In the genomic region with DNA sequence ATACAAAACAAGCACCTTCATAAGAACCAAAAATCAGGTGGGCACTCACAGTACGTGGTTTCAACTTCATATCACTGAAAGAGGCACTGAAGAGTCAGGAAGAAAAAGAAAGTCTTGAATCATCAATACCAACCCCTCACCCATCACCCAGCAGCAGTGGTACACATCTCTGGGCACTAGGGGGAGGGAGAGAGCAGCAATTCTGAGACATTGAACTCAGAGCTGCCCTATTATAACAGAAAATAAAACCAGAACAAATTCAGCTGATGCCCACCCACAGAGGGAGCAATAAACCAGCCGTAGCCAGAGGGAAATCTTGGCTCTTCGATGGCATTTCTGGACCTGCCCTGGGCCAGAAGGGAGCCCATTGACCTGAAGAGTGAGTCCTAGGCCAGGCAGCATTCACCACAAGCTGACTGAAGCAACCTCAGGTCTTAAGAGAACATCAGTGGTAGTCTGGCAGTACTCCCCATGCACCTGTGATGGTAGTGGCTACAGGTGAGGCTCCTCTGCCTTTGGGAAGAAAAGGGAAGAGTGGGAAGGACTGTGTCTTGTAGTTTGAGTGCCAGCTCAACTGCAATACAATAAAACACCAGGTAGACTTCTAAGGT, we compare ENCODE assay signal across 9 cellular contexts. TPM values are rescaled to one million over a fixed set of nuclear protein-coding genes. Genes with fewer than 3 reads are reported as not detected.
A peak's percentile ranks its signal among the peaks of the same experiment; 100 is the strongest.
DNase-seq lines count a peak whose midpoint lies in the region; ATAC-seq and TF ChIP-seq lines count a peak whose summit lies in the region.
"Had no signal": no experiment of that assay in that cellular context is flagged by ENCODE, and none has a peak within 500 bp of the region (broad histone marks: within the 10 kb centered on the region; RNA-seq: fewer than 3 reads in every experiment).

No MANE protein-coding gene starts in this region.

- POLR2A ChIA-PET in activated CD4-positive, alpha-beta memory T cell treated with anti-CD3 and anti-CD28 coated beads for 36 hours (lab: Charles Lee) = no interaction called here

- no peaks in the 10 kb centered on the region for H3K36me3 ChIP-seq in upper lobe of left lung

- H3K36me3 Mint-ChIP-seq in activated CD4-positive, alpha-beta memory T cell treated with anti-CD3 and anti-CD28 coated beads for 36 hours = peaks cover 9% of the 10 kb centered on the region

- no peak overlapping the region for H3K4me3 ChIP-seq in upper lobe of left lung

- TF ChIP-seq CTCF in upper lobe of left lung (IDR thresholded peaks at IDR 0.05) = peak in 5 of 6 experiments; percentile 11 to 31 (median 14)

- WGBS in upper lobe of left lung, 2 donors = 35 to 48% methylated on average over 3 of the region's 3 CpGs

- H3K4me1 Mint-ChIP-seq in activated CD4-positive, alpha-beta memory T cell treated with anti-CD3 and anti-CD28 coated beads for 36 hours (ENCODE audit: low read depth) = no peaks in the 10 kb centered on the region
- H3K4me1 Mint-ChIP-seq: nephron had no signal

- intact Hi-C loops in activated CD4-positive, alpha-beta memory T cell treated with anti-CD3 and anti-CD28 coated beads for 36 hours (cut with micrococcal nuclease) = loop anchor here (10.0 kb wide), 1 partner anchor 61 kb away; no protein-coding TSS in a partner anchor

- ATAC-seq in GM18508 (IDR thresholded peaks at IDR 0.05; ENCODE audit: insufficient read depth, unreplicated experiment) (peak; percentile 98), HG02840 (IDR thresholded peaks at IDR 0.05; ENCODE audit: low FRiP score, unreplicated experiment) (peak; percentile 93), upper lobe of left lung (ENCODE audit: low FRiP score in 2 of 2) (peak; percentile 55 to 72)

- no peak overlapping the region for H3K27ac ChIP-seq in upper lobe of left lung

- H3K9me3 Mint-ChIP-seq in activated CD4-positive, alpha-beta memory T cell treated with anti-CD3 and anti-CD28 coated beads for 36 hours = peaks cover 17% of the 10 kb centered on the region

- CTCF ChIA-PET in activated CD4-positive, alpha-beta memory T cell treated with anti-CD3 and anti-CD28 coated beads for 36 hours (lab: Charles Lee) = interaction anchor here (0.6 to 1.7 kb wide), 11 partner anchors 10 to 634 kb away, joined by 3 to 7 read pairs (median 4); no protein-coding TSS in a partner anchor

- DNase-seq in AG20443 (ENCODE audit: low spot score) (peak; percentile 65), MV-4-11 (lab: John Stamatoyannopoulos, UW) (peak; percentile 44), hepatic stellate cell (ENCODE audit: low spot score) (peak; percentile 34), upper lobe of left lung (no peak), DMS114 treated with DMSO at 0.1 percent for 48 hours (lab: John Stamatoyannopoulos, UW; ENCODE audit: unreplicated experiment) (no peak)
- DNase-seq in activated CD4-positive, alpha-beta memory T cell treated with anti-CD3 and anti-CD28 coated beads for 36 hours = peak; percentile 57

- peaks cover 7% of the 10 kb centered on the region for H3K27me3 Mint-ChIP-seq in activated CD4-positive, alpha-beta memory T cell treated with anti-CD3 and anti-CD28 coated beads for 36 hours

- H3K4me1 ChIP-seq in upper lobe of left lung = no peaks in the 10 kb centered on the region

- no peak for TF ChIP-seq EP300 in upper lobe of left lung (IDR thresholded peaks at IDR 0.05)

- H3K27ac Mint-ChIP-seq in activated CD4-positive, alpha-beta memory T cell treated with anti-CD3 and anti-CD28 coated beads for 36 hours = no peak overlapping the region
- H3K27ac Mint-ChIP-seq: nephron had no signal

- H3K27me3 ChIP-seq in upper lobe of left lung = no peaks in the 10 kb centered on the region

- peaks cover 0 to 4% (median 0%) of the 10 kb centered on the region in 4 donors for H3K9me3 ChIP-seq in upper lobe of left lung

- TF ChIP-seq POLR2A in upper lobe of left lung (IDR thresholded peaks at IDR 0.05) = no peak

- H3K4me3 Mint-ChIP-seq in activated CD4-positive, alpha-beta memory T cell treated with anti-CD3 and anti-CD28 coated beads for 36 hours = no peak overlapping the region
- H3K4me3 Mint-ChIP-seq: nephron had no signal

RNA-seq across cellular contexts. Expression of gene FAM181B, which starts 42.2 kb away (rescaled TPM):
- total RNA-seq in activated CD4-positive, alpha-beta memory T cell treated with anti-CD3 and anti-CD28 coated beads for 36 hours = under 1 TPM in 1 of 2 experiments, not detected in 1; 0.05 TPM
- total RNA-seq in upper lobe of left lung = under 1 TPM in 1 of 6 donors, not detected in 5; 0.13 TPM

Comparison
In these comparisons a context has a peak if more than half of its experiments do, and no peak if none do; other contexts are left out.
1. DNase-seq: peak in AG20443 (single experiment), MV-4-11 (single experiment), activated CD4-positive, alpha-beta memory T cell treated with anti-CD3 and anti-CD28 coated beads for 36 hours (single experiment) and hepatic stellate cell (single experiment); none in upper lobe of left lung (0 of 2) and DMS114 treated with DMSO at 0.1 percent for 48 hours (single experiment).
2. Peak in every context shown above with its lines, with median percentiles within 50 percentile points of each other: ATAC-seq.